26 cellular contexts compared by ENCODE assay signal in the genomic region with DNA sequence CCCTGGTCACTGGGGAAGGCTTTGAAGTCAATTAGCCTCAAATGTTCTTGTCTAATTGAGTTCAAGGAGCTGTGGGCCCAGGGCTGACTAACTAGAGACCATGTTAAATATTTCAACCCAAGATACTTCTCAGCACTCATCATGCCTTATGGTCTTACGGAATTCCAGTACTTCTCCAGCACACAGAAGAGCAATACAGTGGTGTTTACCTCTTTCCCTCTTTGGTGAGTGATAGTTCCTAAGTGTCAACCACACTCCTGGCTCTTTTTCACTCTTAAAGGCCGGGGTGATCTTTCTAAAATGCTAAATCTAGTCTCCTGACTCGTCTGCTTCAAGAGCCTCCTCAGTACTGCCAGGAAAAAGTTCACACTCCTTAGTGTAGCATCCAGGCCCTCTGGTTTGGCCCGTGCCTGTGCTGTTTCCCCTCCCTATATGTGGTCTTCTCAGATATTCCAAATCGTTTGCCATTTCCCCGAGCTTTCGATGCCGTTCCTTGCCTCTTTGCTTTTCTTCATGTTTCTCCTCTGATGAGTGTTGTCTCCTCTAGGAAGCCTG. TPM values are rescaled to one million over a fixed set of nuclear protein-coding genes. Genes with fewer than 3 reads are reported as not detected.
DNase-seq lines count a peak whose midpoint lies in the region; ATAC-seq and TF ChIP-seq lines count a peak whose summit lies in the region.
"Had no signal": no experiment of that assay in that cellular context is flagged by ENCODE, and none has a peak within 500 bp of the region (broad histone marks: within the 10 kb centered on the region; RNA-seq: fewer than 3 reads in every experiment).

No MANE protein-coding gene starts in this region.

- TF ChIP-seq EP300 in suprapubic skin (IDR thresholded peaks at IDR 0.05): no peak

- no peaks in the 10 kb centered on the region for H3K27me3 ChIP-seq in RWPE2 (ENCODE audit: insufficient read depth, poor library complexity, severe bottlenecking)
- H3K27me3 ChIP-seq in lung (ENCODE audit: control insufficient read depth, insufficient read depth): no peaks in the 10 kb centered on the region
- H3K27me3 ChIP-seq in suprapubic skin: no peaks in the 10 kb centered on the region
- H3K27me3 ChIP-seq: ascending aorta, Peyer's patch, tibial nerve had no signal

- H3K27ac Mint-ChIP-seq in stimulated activated naive CD8-positive, alpha-beta T cell treated with anti-CD3 and anti-CD28 coated beads, Interleukin-15, amount 100 ng/mL, for 72 hours: no peak overlapping the region
- H3K27ac Mint-ChIP-seq: activated CD4-positive, alpha-beta T cell treated with anti-CD3 and anti-CD28 coated beads, Interleukin-2, amount 10 ng/mL, durations not matched to agents 24 days and 14 days had no signal

- DNase-seq in RWPE2 (ENCODE audit: low spot score): no peak
- no peak for DNase-seq in Right ventricle myocardium superior
- DNase-seq in lung (ENCODE audit: low spot score): no peak
- peak in 1 of 2 donors; percentile 9 for DNase-seq in suprapubic skin (ENCODE audit: low spot score in 2 of 2)
- DNase-seq in epidermal melanocyte (ENCODE audit: insufficient read length, low spot score): no peak
- DNase-seq in stimulated activated naive CD8-positive, alpha-beta T cell treated with anti-CD3 and anti-CD28 coated beads, Interleukin-15, amount 100 ng/mL, for 72 hours: no peak
- DNase-seq: ACHN; activated CD4-positive, alpha-beta T cell treated with anti-CD3 and anti-CD28 coated beads, Interleukin-2, amount 10 ng/mL, durations not matched to agents 24 days and 14 days; activated naive CD4-positive, alpha-beta T cell treated with anti-CD3 and anti-CD28 coated beads, Interleukin-2, amount 50 U/mL, for 16 hours; effector CD4-positive, alpha-beta T cell; MM.1S; mucosa of descending colon; NCI-H1417 treated with DMSO at 0.1 percent for 48 hours; NCI-H524; NK-92 treated with Interleukin-12 subunit alpha and Interleukin-12 subunit beta, amount 100 ng/mL, for 24 hours; Peyer's patch; SK-N-SH; stimulated activated CD4-positive, alpha-beta T cell treated with anti-CD3 and anti-CD28 coated beads, Interleukin-4, amount 100 ng/mL, for 1 hour; stimulated activated naive CD4-positive, alpha-beta T cell; T-helper 2 cell had no signal

- no peak overlapping the region for H3K4me3 Mint-ChIP-seq in stimulated activated naive CD8-positive, alpha-beta T cell treated with anti-CD3 and anti-CD28 coated beads, Interleukin-15, amount 100 ng/mL, for 72 hours
- H3K4me3 Mint-ChIP-seq: activated CD4-positive, alpha-beta T cell treated with anti-CD3 and anti-CD28 coated beads, Interleukin-2, amount 10 ng/mL, durations not matched to agents 24 days and 14 days had no signal

- WGBS in lung, 2 donors: 73 to 81% methylated on average over 8 of the region's 8 CpGs
- 80% methylated on average over 8 of the region's 8 CpGs for WGBS in suprapubic skin

- H3K4me1 ChIP-seq in RWPE2 (ENCODE audit: insufficient read depth, poor library complexity, severe bottlenecking) (peaks cover 47% of the 10 kb centered on the region), lung (ENCODE audit: control insufficient read depth in 2 of 2, insufficient read depth in 2 of 2, low read length in 2 of 2) (peaks cover 9 to 24% of the 10 kb centered on the region in 2 donors), suprapubic skin (peaks cover 47% of the 10 kb centered on the region)

- no peak for ATAC-seq in RWPE2 (ENCODE audit: low read depth)
- ATAC-seq in Right ventricle myocardium superior (ENCODE audit: poor library complexity): peak; percentile 27
- ATAC-seq in lung (ENCODE audit: insufficient read depth, low FRiP score): no peak
- no peak for ATAC-seq in HG03139 (IDR thresholded peaks at IDR 0.05; ENCODE audit: unreplicated experiment)
- no peak for ATAC-seq in HG03565 (IDR thresholded peaks at IDR 0.05; ENCODE audit: unreplicated experiment)
- no peak for ATAC-seq in stimulated activated naive CD8-positive, alpha-beta T cell treated with anti-CD3 and anti-CD28 coated beads, Interleukin-15, amount 100 ng/mL, for 72 hours
- ATAC-seq: K562, mucosa of descending colon had no signal

- H3K9me3 ChIP-seq in RWPE2 (ENCODE audit: severe bottlenecking): no peaks in the 10 kb centered on the region
- no peaks in the 10 kb centered on the region for H3K9me3 ChIP-seq in lung (ENCODE audit: control insufficient read depth in 2 of 2, insufficient read depth in 1 of 2, low read length in 1 of 2)
- no peaks in the 10 kb centered on the region for H3K9me3 ChIP-seq in suprapubic skin
- H3K9me3 ChIP-seq: ascending aorta, mucosa of descending colon, Peyer's patch, SK-N-SH, tibial nerve had no signal

- intact Hi-C loops in Right ventricle myocardium superior (cut with DNase I): loop anchor here (5.0 kb wide), 1 partner anchor 34 kb away; no protein-coding TSS in a partner anchor

- peak overlapping the region; percentile 78 for H3K27ac ChIP-seq in RWPE2 (ENCODE audit: poor library complexity, severe bottlenecking)
- peak overlapping the region; percentile 79 to 99 for H3K27ac ChIP-seq in lung (ENCODE audit: low read depth in 1 of 2, low read length in 1 of 2)
- peak overlapping the region; percentile 33 for H3K27ac ChIP-seq in suprapubic skin
- H3K27ac ChIP-seq: ascending aorta, tibial nerve had no signal

- peaks cover 2% of the 10 kb centered on the region for H3K4me1 Mint-ChIP-seq in stimulated activated naive CD8-positive, alpha-beta T cell treated with anti-CD3 and anti-CD28 coated beads, Interleukin-15, amount 100 ng/mL, for 72 hours

- no peak for TF ChIP-seq POLR2A in suprapubic skin (IDR thresholded peaks at IDR 0.05)

- H3K9me3 Mint-ChIP-seq in stimulated activated naive CD8-positive, alpha-beta T cell treated with anti-CD3 and anti-CD28 coated beads, Interleukin-15, amount 100 ng/mL, for 72 hours: no peaks in the 10 kb centered on the region
- H3K9me3 Mint-ChIP-seq: activated CD4-positive, alpha-beta T cell treated with anti-CD3 and anti-CD28 coated beads, Interleukin-2, amount 10 ng/mL, durations not matched to agents 24 days and 14 days had no signal

- no peak overlapping the region for H3K4me3 ChIP-seq in RWPE2 (ENCODE audit: severe bottlenecking)
- no peak overlapping the region for H3K4me3 ChIP-seq in lung
- H3K4me3 ChIP-seq in suprapubic skin: no peak overlapping the region
- H3K4me3 ChIP-seq: ascending aorta; BLaER1 treated with 17β-estradiol and CSF1 and Interleukin-3, amounts not matched to agents 10 nM and 100 nM; K562; mucosa of descending colon; tibial nerve had no signal

- H3K36me3 ChIP-seq in RWPE2 (ENCODE audit: low read depth) (no peaks in the 10 kb centered on the region), lung (ENCODE audit: control insufficient read depth in 2 of 2, insufficient read depth in 2 of 2, low read length in 2 of 2) (no peaks in the 10 kb centered on the region), suprapubic skin (no peaks in the 10 kb centered on the region)
- H3K36me3 ChIP-seq: ascending aorta; BLaER1 treated with 17β-estradiol and CSF1 and Interleukin-3, amounts not matched to agents 10 nM and 100 nM; Peyer's patch; tibial nerve had no signal

- TF ChIP-seq CTCF in RWPE2 (IDR thresholded peaks at IDR 0.05; ENCODE audit: poor library complexity, severe bottlenecking) (no peak), lung (IDR thresholded peaks at IDR 0.05; ENCODE audit: control extremely low read depth, extremely low read depth) (no peak), suprapubic skin (IDR thresholded peaks at IDR 0.05) (no peak)

- H3K27me3 Mint-ChIP-seq in stimulated activated naive CD8-positive, alpha-beta T cell treated with anti-CD3 and anti-CD28 coated beads, Interleukin-15, amount 100 ng/mL, for 72 hours: peaks cover 34% of the 10 kb centered on the region

RNA-seq across cellular contexts. Expression of a gene that starts 4.7 kb away (rescaled TPM):
- 966 TPM for total RNA-seq in Right ventricle myocardium superior
- 10 to 100 TPM in 1 of 2 donors, 1 to 10 TPM in 1; 6.9 to 36.9 TPM for total RNA-seq in lung
- polyA plus RNA-seq in lung: 10 to 100 TPM in 1 of 2 donors, 1 to 10 TPM in 1; 9.0 to 14.2 TPM
- total RNA-seq in suprapubic skin: 10 to 100 TPM in 2 of 4 donors, 1 to 10 TPM in 2; 8.6 to 14.9 (median 11.6) TPM
- total RNA-seq: activated CD4-positive, alpha-beta T cell treated with anti-CD3 and anti-CD28 coated beads, Interleukin-2, amount 10 ng/mL, durations not matched to agents 24 days and 14 days; K562 had no signal

Comparison
In these comparisons a context has a peak if more than half of its experiments do, and no peak if none do; other contexts are left out.
1. H3K27ac ChIP-seq: peak in every context shown above with its lines; median percentile 89 in lung; 78 in RWPE2; 33 in suprapubic skin.
2. RNA of a gene that starts 4.7 kb away (total RNA-seq): 966 TPM in Right ventricle myocardium superior (single experiment); 6.9 to 36.9 TPM in lung and 8.6 to 14.9 TPM in suprapubic skin; every median in the first group is over 10 times any median in the second.